Comparison of ENCODE assay signal across 24 cellular contexts in genomic region chr5:10828241-10828640, GRCh38.
DNase-seq lines count a peak whose midpoint lies in the region; ATAC-seq, FAIRE-seq and TF ChIP-seq lines count a peak whose summit lies in the region.
"Had no signal": no experiment of that assay in that cellular context is flagged by ENCODE, and none has a peak within 500 bp of the region (broad histone marks: within the 10 kb centered on the region; RNA-seq: fewer than 3 reads in every experiment).

No MANE protein-coding gene starts in this region.

- ATAC-seq in T-helper 17 cell: no peak
- ATAC-seq in activated CD8-positive, alpha-beta T cell treated with anti-CD3 and anti-CD28 coated beads, Interleukin-2, amount 10 ng/mL, durations not matched to agents 7 days and 5 days: no peak
- ATAC-seq: heart right ventricle; naive thymus-derived CD8-positive, alpha-beta T cell; stimulated activated memory B cell treated with anti-CD40 and anti-IgM and Interleukin-4, amounts not matched to agents 10 μg/mL and 1 μg/mL and 100 μg/mL, for 72 hours had no signal

- no peak overlapping the region for H3K27ac Mint-ChIP-seq in T-helper 17 cell
- H3K27ac Mint-ChIP-seq in activated CD8-positive, alpha-beta T cell treated with anti-CD3 and anti-CD28 coated beads, Interleukin-2, amount 10 ng/mL, durations not matched to agents 7 days and 5 days: no peak overlapping the region
- H3K27ac Mint-ChIP-seq: activated CD4-positive, alpha-beta memory T cell treated with anti-CD3 and anti-CD28 coated beads for 36 hours; activated naive CD4-positive, alpha-beta T cell treated with anti-CD3 and anti-CD28 coated beads, Interleukin-2, amount 50 U/mL, for 24 hours; activated T-cell treated with anti-CD3 and anti-CD28 coated beads, Interleukin-2, amount 50 U/mL, for 24 hours had no signal

- DNase-seq in EL (peak; percentile 76), RCC 7860 (ENCODE audit: low spot score) (no peak), fibroblast of gingiva (ENCODE audit: low read depth) (peak; percentile 14), osteoblast (ENCODE audit: insufficient read length, low spot score, missing footprints) (peak; percentile 41), T-helper 17 cell (no peak), suprapubic skin (ENCODE audit: low spot score in 2 of 2) (no peak)
- no peak for DNase-seq in activated effector memory CD4-positive, alpha-beta T cell treated with anti-CD3 and anti-CD28 coated beads, Interleukin-2, amount 50 U/mL, for 16 hours
- no peak for DNase-seq in activated CD8-positive, alpha-beta T cell treated with anti-CD3 and anti-CD28 coated beads, Interleukin-2, amount 10 ng/mL, durations not matched to agents 7 days and 5 days
- DNase-seq: activated CD4-positive, alpha-beta memory T cell treated with anti-CD3 and anti-CD28 coated beads for 36 hours; activated T-cell treated with anti-CD3 and anti-CD28 coated beads, Interleukin-2, amount 50 U/mL, for 24 hours; AML-193; DND-41; GOT3; heart right ventricle; naive thymus-derived CD8-positive, alpha-beta T cell; NCI-H1417 treated with DMSO at 0.1 percent for 48 hours; NCI-H2171 treated with DMSO at 0.1 percent for 48 hours; ovary; SHP77; sigmoid colon; T-helper 1 cell; WERI-Rb-1 had no signal

- peaks cover 2% of the 10 kb centered on the region for H3K36me3 Mint-ChIP-seq in T-helper 17 cell (ENCODE audit: low read depth)
- H3K36me3 Mint-ChIP-seq in activated CD8-positive, alpha-beta T cell treated with anti-CD3 and anti-CD28 coated beads, Interleukin-2, amount 10 ng/mL, durations not matched to agents 7 days and 5 days (ENCODE audit: low read depth): no peaks in the 10 kb centered on the region
- H3K36me3 Mint-ChIP-seq: activated CD4-positive, alpha-beta memory T cell treated with anti-CD3 and anti-CD28 coated beads for 36 hours; activated naive CD4-positive, alpha-beta T cell treated with anti-CD3 and anti-CD28 coated beads, Interleukin-2, amount 50 U/mL, for 24 hours; naive thymus-derived CD8-positive, alpha-beta T cell; stimulated activated memory B cell treated with anti-CD40 and anti-IgM and Interleukin-4, amounts not matched to agents 10 μg/mL and 1 μg/mL and 100 μg/mL, for 72 hours had no signal

- no peaks in the 10 kb centered on the region for H3K4me1 Mint-ChIP-seq in T-helper 17 cell
- H3K4me1 Mint-ChIP-seq in activated CD8-positive, alpha-beta T cell treated with anti-CD3 and anti-CD28 coated beads, Interleukin-2, amount 10 ng/mL, durations not matched to agents 7 days and 5 days (ENCODE audit: low read depth): no peaks in the 10 kb centered on the region
- H3K4me1 Mint-ChIP-seq: activated naive CD4-positive, alpha-beta T cell treated with anti-CD3 and anti-CD28 coated beads, Interleukin-2, amount 50 U/mL, for 24 hours; naive thymus-derived CD8-positive, alpha-beta T cell had no signal

- peak; percentile 48 for FAIRE-seq in RCC 7860 (lab: Jason Lieb, UNC)

- H3K27me3 ChIP-seq in osteoblast (ENCODE audit: insufficient read depth, low read length) (peaks cover 3% of the 10 kb centered on the region), suprapubic skin (peaks cover 10% of the 10 kb centered on the region)
- H3K27me3 ChIP-seq: ovary had no signal

- no peaks in the 10 kb centered on the region for H3K79me2 ChIP-seq in osteoblast (ENCODE audit: insufficient read depth, low read length)

- no peaks in the 10 kb centered on the region for H4K20me1 ChIP-seq in osteoblast (ENCODE audit: insufficient read depth, low read length)

- H3K4me2 ChIP-seq in osteoblast (ENCODE audit: insufficient read depth, low read length): peak overlapping the region; percentile 38

- no peak overlapping the region for H3K4me3 Mint-ChIP-seq in T-helper 17 cell
- H3K4me3 Mint-ChIP-seq in activated CD8-positive, alpha-beta T cell treated with anti-CD3 and anti-CD28 coated beads, Interleukin-2, amount 10 ng/mL, durations not matched to agents 7 days and 5 days: no peak overlapping the region
- H3K4me3 Mint-ChIP-seq: activated CD4-positive, alpha-beta memory T cell treated with anti-CD3 and anti-CD28 coated beads for 36 hours; activated naive CD4-positive, alpha-beta T cell treated with anti-CD3 and anti-CD28 coated beads, Interleukin-2, amount 50 U/mL, for 24 hours; activated T-cell treated with anti-CD3 and anti-CD28 coated beads, Interleukin-2, amount 50 U/mL, for 24 hours; naive thymus-derived CD8-positive, alpha-beta T cell; stimulated activated memory B cell treated with anti-CD40 and anti-IgM and Interleukin-4, amounts not matched to agents 10 μg/mL and 1 μg/mL and 100 μg/mL, for 72 hours had no signal

- no peak for TF ChIP-seq POLR2A in suprapubic skin (IDR thresholded peaks at IDR 0.05)

- CTCF ChIA-PET in activated CD8-positive, alpha-beta T cell treated with anti-CD3 and anti-CD28 coated beads, Interleukin-2, amount 10 ng/mL, durations not matched to agents 7 days and 5 days (lab: Charles Lee): no interaction called here

- TF ChIP-seq CTCF in osteoblast (IDR thresholded peaks at IDR 0.05; ENCODE audit: extremely low read depth, low read depth, low read length) (no peak), suprapubic skin (IDR thresholded peaks at IDR 0.05) (no peak)

- H3K36me3 ChIP-seq in osteoblast (ENCODE audit: insufficient read depth, low read length) (no peaks in the 10 kb centered on the region), suprapubic skin (no peaks in the 10 kb centered on the region)
- H3K36me3 ChIP-seq: heart right ventricle, ovary, sigmoid colon, WERI-Rb-1 had no signal

- peak overlapping the region; percentile 2 for H3K27ac ChIP-seq in osteoblast (ENCODE audit: low read depth, low read length)
- H3K27ac ChIP-seq in suprapubic skin: no peak overlapping the region
- H3K27ac ChIP-seq: heart right ventricle, ovary, sigmoid colon, WERI-Rb-1 had no signal

- H3K4me1 ChIP-seq in osteoblast (ENCODE audit: insufficient read depth, low read length) (peaks cover 20% of the 10 kb centered on the region), suprapubic skin (no peaks in the 10 kb centered on the region)
- H3K4me1 ChIP-seq: sigmoid colon had no signal

- POLR2A ChIA-PET in activated CD8-positive, alpha-beta T cell treated with anti-CD3 and anti-CD28 coated beads, Interleukin-2, amount 10 ng/mL, durations not matched to agents 7 days and 5 days (lab: Charles Lee): no interaction called here

- H3K9me3 Mint-ChIP-seq in activated CD8-positive, alpha-beta T cell treated with anti-CD3 and anti-CD28 coated beads, Interleukin-2, amount 10 ng/mL, durations not matched to agents 7 days and 5 days (ENCODE audit: insufficient read depth): no peaks in the 10 kb centered on the region
- H3K9me3 Mint-ChIP-seq: activated CD4-positive, alpha-beta memory T cell treated with anti-CD3 and anti-CD28 coated beads for 36 hours; activated naive CD4-positive, alpha-beta T cell treated with anti-CD3 and anti-CD28 coated beads, Interleukin-2, amount 50 U/mL, for 24 hours; activated T-cell treated with anti-CD3 and anti-CD28 coated beads, Interleukin-2, amount 50 U/mL, for 24 hours; stimulated activated memory B cell treated with anti-CD40 and anti-IgM and Interleukin-4, amounts not matched to agents 10 μg/mL and 1 μg/mL and 100 μg/mL, for 72 hours had no signal

- no peak overlapping the region for H2AFZ ChIP-seq in osteoblast (ENCODE audit: low read length)

- no peaks in the 10 kb centered on the region for H3K9me3 ChIP-seq in osteoblast (ENCODE audit: low read depth, low read length)
- peaks cover 6% of the 10 kb centered on the region for H3K9me3 ChIP-seq in T-helper 17 cell (ENCODE audit: control insufficient read depth, low read length, poor library complexity, severe bottlenecking)
- no peaks in the 10 kb centered on the region for H3K9me3 ChIP-seq in suprapubic skin
- H3K9me3 ChIP-seq: ovary, sigmoid colon had no signal

- WGBS in suprapubic skin: 75% methylated on average over 2 of the region's 2 CpGs

- no peak for TF ChIP-seq EP300 in suprapubic skin (IDR thresholded peaks at IDR 0.05)

- H3K27me3 Mint-ChIP-seq in T-helper 17 cell: peaks cover 19% of the 10 kb centered on the region
- H3K27me3 Mint-ChIP-seq in activated CD8-positive, alpha-beta T cell treated with anti-CD3 and anti-CD28 coated beads, Interleukin-2, amount 10 ng/mL, durations not matched to agents 7 days and 5 days (ENCODE audit: low read depth): peaks cover 2% of the 10 kb centered on the region
- H3K27me3 Mint-ChIP-seq: stimulated activated memory B cell treated with anti-CD40 and anti-IgM and Interleukin-4, amounts not matched to agents 10 μg/mL and 1 μg/mL and 100 μg/mL, for 72 hours had no signal

- no peak overlapping the region for H3K4me3 ChIP-seq in osteoblast (ENCODE audit: insufficient read depth, low read length)
- H3K4me3 ChIP-seq in suprapubic skin: no peak overlapping the region
- H3K4me3 ChIP-seq: heart right ventricle, ovary, sigmoid colon had no signal

Comparison
In these comparisons a context has a peak if more than half of its experiments do, and no peak if none do; other contexts are left out.
1. DNase-seq: peak in EL (single experiment), fibroblast of gingiva (single experiment) and osteoblast (single experiment); none in RCC 7860 (single experiment), activated effector memory CD4-positive, alpha-beta T cell treated with anti-CD3 and anti-CD28 coated beads, Interleukin-2, amount 50 U/mL, for 16 hours (single experiment), T-helper 17 cell (0 of 3), activated CD8-positive, alpha-beta T cell treated with anti-CD3 and anti-CD28 coated beads, Interleukin-2, amount 10 ng/mL, durations not matched to agents 7 days and 5 days (single experiment) and suprapubic skin (0 of 2).